In the genomic region with DNA sequence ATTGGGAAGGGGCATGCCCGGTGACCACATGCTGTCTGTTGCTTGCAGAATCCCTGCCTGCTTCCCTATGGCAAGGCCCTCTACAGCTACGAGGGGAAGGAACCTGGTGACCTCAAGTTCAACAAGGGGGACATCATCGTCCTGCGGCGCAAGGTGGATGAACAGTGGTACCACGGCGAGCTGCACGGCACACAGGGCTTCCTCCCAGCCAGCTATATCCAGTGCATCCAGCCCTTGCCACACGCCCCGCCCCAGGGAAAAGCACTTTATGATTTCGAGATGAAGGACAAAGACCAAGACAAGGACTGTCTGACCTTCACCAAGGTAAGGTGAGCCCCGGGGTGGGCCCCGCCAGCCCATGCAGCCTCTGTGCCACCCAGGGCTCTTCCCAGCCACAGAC, we compare ENCODE assay signal across 30 cellular contexts.
"Had no signal": no experiment of that assay in that cellular context is flagged by ENCODE, and none has a peak within 500 bp of the region (broad histone marks: within the 10 kb centered on the region; RNA-seq: fewer than 3 reads in every experiment).

No MANE protein-coding gene starts in this region.

- H3K27ac ChIP-seq: epithelial cell of prostate, left lung, lower lobe of right lung, neutrophil, pancreas, prostate gland, suprapubic skin, tibial nerve had no signal

- H3K27ac Mint-ChIP-seq: activated CD4-positive, alpha-beta memory T cell treated with anti-CD3 and anti-CD28 coated beads for 36 hours; activated CD4-positive, alpha-beta T cell treated with anti-CD3 and anti-CD28 coated beads, Interleukin-2, amount 10 ng/mL, durations not matched to agents 24 days and 14 days; activated naive CD4-positive, alpha-beta T cell treated with anti-CD3 and anti-CD28 coated beads for 36 hours; activated T-helper 1 cell treated with anti-CD3 and anti-CD28 coated beads, Interleukin-12 subunit alpha, Interleukin-12 subunit beta, Interleukin-2, Interleukin-4 antibody, amounts not matched to agents 30 ng/mL and 10 ng/mL and 1 ng/mL, durations not matched to agents 14 hours and 24 hours and 36 hours; nephron; stimulated activated naive B cell treated with anti-CD40 and anti-IgM and Interleukin-4, amounts not matched to agents 10 μg/mL and 1 μg/mL and 100 μg/mL, for 72 hours had no signal

- DNase-seq: activated CD4-positive, alpha-beta memory T cell treated with anti-CD3 and anti-CD28 coated beads for 36 hours; activated CD4-positive, alpha-beta T cell treated with anti-CD3 and anti-CD28 coated beads, Interleukin-2, amount 10 ng/mL, durations not matched to agents 24 days and 14 days; activated CD4-positive, CD25-positive, alpha-beta regulatory T cell treated with anti-CD3 and anti-CD28 coated beads, Interleukin-2, amount 50 U/mL, for 72 hours; activated CD8-positive, alpha-beta memory T cell treated with anti-CD3 and anti-CD28 coated beads, Interleukin-2, amount 50 U/mL, for 4 hours; activated effector memory CD4-positive, alpha-beta T cell treated with anti-CD3 and anti-CD28 coated beads, Interleukin-2, amount 50 U/mL, for 16 hours; activated naive CD4-positive, alpha-beta T cell treated with anti-CD3 and anti-CD28 coated beads for 36 hours; activated T-cell treated with anti-CD3 and anti-CD28 coated beads, Interleukin-2, amount 50 U/mL, for 1 hour; amygdala; effector CD8-positive, alpha-beta T cell; left lung; lower lobe of right lung; mesenchymal stem cell; retina; stimulated activated CD4-positive, alpha-beta T cell treated with anti-CD3 and anti-CD28 coated beads, Interleukin-2, amount 100 ng/mL, for 24 hours; stimulated activated naive B cell treated with anti-CD40 and anti-IgM and Interleukin-4, amounts not matched to agents 10 μg/mL and 1 μg/mL and 100 μg/mL, for 72 hours; T-helper 2 cell had no signal

- H3K27me3 ChIP-seq: left lung, pancreas, suprapubic skin, tibial nerve had no signal

- ATAC-seq: left lung, lower lobe of right lung, pancreas had no signal

- FAIRE-seq: colon, endometrium, frontal cortex, islet of Langerhans, pancreas, urothelium cell line had no signal

- H3K4me3 Mint-ChIP-seq: activated CD4-positive, alpha-beta memory T cell treated with anti-CD3 and anti-CD28 coated beads for 36 hours; activated CD4-positive, alpha-beta T cell treated with anti-CD3 and anti-CD28 coated beads, Interleukin-2, amount 10 ng/mL, durations not matched to agents 24 days and 14 days; activated naive CD4-positive, alpha-beta T cell treated with anti-CD3 and anti-CD28 coated beads for 36 hours; activated T-helper 1 cell treated with anti-CD3 and anti-CD28 coated beads, Interleukin-12 subunit alpha, Interleukin-12 subunit beta, Interleukin-2, Interleukin-4 antibody, amounts not matched to agents 30 ng/mL and 10 ng/mL and 1 ng/mL, durations not matched to agents 14 hours and 24 hours and 36 hours; nephron; stimulated activated naive B cell treated with anti-CD40 and anti-IgM and Interleukin-4, amounts not matched to agents 10 μg/mL and 1 μg/mL and 100 μg/mL, for 72 hours had no signal

- H3K9me3 ChIP-seq: left lung, lower lobe of right lung, neutrophil, pancreas, prostate gland, suprapubic skin, tibial nerve had no signal

- H3K36me3 ChIP-seq: left lung, lower lobe of right lung, neutrophil, pancreas, prostate gland, suprapubic skin, tibial nerve had no signal

- H3K27me3 Mint-ChIP-seq: activated CD4-positive, alpha-beta memory T cell treated with anti-CD3 and anti-CD28 coated beads for 36 hours had no signal

- H3K9me3 Mint-ChIP-seq: activated CD4-positive, alpha-beta memory T cell treated with anti-CD3 and anti-CD28 coated beads for 36 hours; activated CD4-positive, alpha-beta T cell treated with anti-CD3 and anti-CD28 coated beads, Interleukin-2, amount 10 ng/mL, durations not matched to agents 24 days and 14 days; activated naive CD4-positive, alpha-beta T cell treated with anti-CD3 and anti-CD28 coated beads for 36 hours; activated T-helper 1 cell treated with anti-CD3 and anti-CD28 coated beads, Interleukin-12 subunit alpha, Interleukin-12 subunit beta, Interleukin-2, Interleukin-4 antibody, amounts not matched to agents 30 ng/mL and 10 ng/mL and 1 ng/mL, durations not matched to agents 14 hours and 24 hours and 36 hours; nephron; stimulated activated naive B cell treated with anti-CD40 and anti-IgM and Interleukin-4, amounts not matched to agents 10 μg/mL and 1 μg/mL and 100 μg/mL, for 72 hours had no signal

- H3K4me3 ChIP-seq: left lung, lower lobe of right lung, pancreas, prostate gland, smooth muscle cell, suprapubic skin, tibial nerve had no signal

- H3K36me3 Mint-ChIP-seq: activated CD4-positive, alpha-beta memory T cell treated with anti-CD3 and anti-CD28 coated beads for 36 hours; stimulated activated naive B cell treated with anti-CD40 and anti-IgM and Interleukin-4, amounts not matched to agents 10 μg/mL and 1 μg/mL and 100 μg/mL, for 72 hours had no signal
